Comparison of ENCODE assay signal across 12 cellular contexts in the genomic region with DNA sequence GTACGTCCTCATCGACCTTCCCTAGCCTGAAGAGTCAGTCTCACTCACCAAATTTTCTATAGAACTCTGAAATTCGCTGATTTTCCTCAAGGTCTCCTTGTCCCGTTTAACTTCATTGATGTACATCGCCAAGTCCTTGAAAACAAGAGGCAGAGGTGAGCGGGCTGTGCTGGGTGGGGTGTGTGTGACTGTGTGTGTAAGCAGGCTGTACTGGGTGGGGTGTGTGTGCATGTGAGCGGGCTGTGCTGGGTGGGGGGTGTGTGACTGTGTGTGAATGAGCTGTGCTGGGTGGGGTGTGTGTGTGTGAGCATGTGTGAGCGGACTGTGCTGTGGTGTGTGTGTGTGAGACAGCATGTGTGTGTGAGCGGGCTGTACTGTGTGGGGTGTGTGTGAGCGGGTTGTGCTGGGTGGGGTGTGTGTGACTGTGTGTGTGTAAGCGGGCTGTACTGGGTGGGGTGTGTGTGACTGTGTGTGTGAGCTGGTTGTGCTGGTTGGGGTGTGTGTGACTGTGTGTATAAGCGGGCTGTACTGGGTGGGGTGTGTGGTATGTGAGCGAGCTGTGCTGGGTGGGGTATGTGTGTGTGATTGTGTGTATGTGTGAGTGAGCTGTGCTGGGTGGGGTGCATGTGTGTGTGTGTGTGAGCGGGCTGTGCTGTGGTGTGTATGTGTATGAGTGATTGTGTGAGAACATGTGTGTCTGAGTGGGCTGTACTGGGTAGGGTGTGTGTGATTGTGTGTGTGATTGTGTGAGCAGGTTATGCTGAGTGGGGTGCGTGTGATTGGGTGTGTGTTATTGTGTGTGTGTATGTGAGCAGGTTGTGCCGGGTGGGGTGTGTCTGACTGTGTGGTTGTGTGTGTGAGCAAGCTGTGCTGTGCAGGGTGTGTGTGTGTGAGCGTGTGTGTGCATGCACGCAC. TPM values are rescaled to one million over a fixed set of nuclear protein-coding genes. Genes with fewer than 3 reads are reported as not detected.
DNase-seq lines count a peak whose midpoint lies in the region; ATAC-seq, FAIRE-seq and TF ChIP-seq lines count a peak whose summit lies in the region.
"Had no signal": no experiment of that assay in that cellular context is flagged by ENCODE, and none has a peak within 500 bp of the region (broad histone marks: within the 10 kb centered on the region; RNA-seq: fewer than 3 reads in every experiment).

No MANE protein-coding gene starts in this region.

- no peak overlapping the region for H4K12ac ChIP-seq in trophoblast cell (ENCODE audit: low read depth, low read length)

- H2BK20ac ChIP-seq in H1 (ENCODE audit: low read length), result no peak overlapping the region

- H3K36me3 ChIP-seq in H1 (ENCODE audit: control insufficient read depth in 2 of 4, insufficient read depth in 4 of 4, low read length in 3 of 4) (peaks cover 0 to 5% (median 0%) of the 10 kb centered on the region in 4 experiments; a peak in 4 of 8 replicates), trophoblast cell (ENCODE audit: control insufficient read depth in 1 of 2, insufficient read depth in 2 of 2, low read length in 2 of 2) (peaks cover 89 to 90% of the 10 kb centered on the region in 2 experiments)

- TF ChIP-seq EP300 in H1 (IDR thresholded peaks at IDR 0.05; ENCODE audit: borderline replicate concordance in 1 of 2, low read depth in 2 of 2, low read length in 2 of 2), result no peak

- H3K9ac ChIP-seq in H1 (replicated peaks in 1 of 4; ENCODE audit: extremely low read depth in 1 of 4, low read depth in 3 of 4, low read length in 3 of 4) (no peak overlapping the region), trophoblast cell (ENCODE audit: low read length) (no peak overlapping the region)

- H4K20me1 ChIP-seq in H1 (replicated peaks in 1 of 2; ENCODE audit: control insufficient read depth in 1 of 2, insufficient read depth in 2 of 2, low read length in 2 of 2), result peaks cover 4 to 11% of the 10 kb centered on the region in 2 experiments

- H3K79me1 ChIP-seq in H1 (ENCODE audit: low read depth, low read length) (no peaks in the 10 kb centered on the region; the same call in 1 of the 2 replicates), trophoblast cell (ENCODE audit: low read length) (no peaks in the 10 kb centered on the region)

- DNase-seq in GM12891 (ENCODE audit: insufficient read length, low spot score), result no peak
- DNase-seq in RWPE1 (ENCODE audit: low spot score), result no peak
- DNase-seq in H1 (ENCODE audit: low read depth in 1 of 2, low spot score in 2 of 2), result no peak
- no peak for DNase-seq in trophoblast cell
- DNase-seq in DMS53 treated with DMSO at 0.1 percent for 48 hours (lab: John Stamatoyannopoulos, UW; ENCODE audit: unreplicated experiment), result no peak
- DNase-seq in NOMO-1 (lab: John Stamatoyannopoulos, UW; ENCODE audit: unreplicated experiment in 2 of 2), result no peak
- DNase-seq in epidermal melanocyte (ENCODE audit: insufficient read length, low spot score), result no peak
- DNase-seq: GDM1, NCI-H187 treated with DMSO at 0.1 percent for 48 hours had no signal

- no peak for TF ChIP-seq POLR2A in GM12891 (IDR thresholded peaks at IDR 0.05; ENCODE audit: low read depth, low read length)
- TF ChIP-seq POLR2A in H1 (IDR thresholded peaks at IDR 0.05; ENCODE audit: control extremely low read depth in 1 of 2, low read depth in 2 of 2, low read length in 2 of 2), result no peak

- H3K23me2 ChIP-seq in H1 (ENCODE audit: low read depth, low read length), result peaks cover 3% of the 10 kb centered on the region; the same call in 1 of the 2 replicates

- no peaks in the 10 kb centered on the region for H3K9me3 ChIP-seq in H1 (ENCODE audit: insufficient read depth in 2 of 2, low read depth in 1 of 2, low read length in 1 of 2)
- peaks cover 3% of the 10 kb centered on the region for H3K9me3 ChIP-seq in trophoblast cell (ENCODE audit: insufficient read depth, low read depth, low read length)
- H3K9me3 ChIP-seq: A549 had no signal

- H3K23ac ChIP-seq in H1 (ENCODE audit: insufficient read length) (no peak overlapping the region), trophoblast cell (ENCODE audit: low read length) (no peak overlapping the region)

- H4K91ac ChIP-seq in H1 (replicated peaks; ENCODE audit: insufficient read length, low read length) (no peak overlapping the region), trophoblast cell (ENCODE audit: low read depth, low read length) (no peak overlapping the region)

- H2BK120ac ChIP-seq in H1 (replicated peaks; ENCODE audit: low read depth, low read length), result no peak overlapping the region
- no peak overlapping the region for H2BK120ac ChIP-seq in trophoblast cell (ENCODE audit: insufficient read depth, low read length, poor library complexity)

- POLR2A ChIA-PET in RWPE1 (lab: Yijun Ruan, JAX; ENCODE audit: low non-redundant PET), result interaction anchor here (0.7 kb wide), 1 partner anchor 399 kb away, joined by 3 read pairs; no protein-coding TSS in a partner anchor
- POLR2A ChIA-PET in H1 (lab: Charles Lee; ENCODE audit: partially characterized antibody), result no interaction called here

- 80% methylated on average over 18 of the region's 18 CpGs; no CpG with 5 or more reads in 1 of the 2 experiments for WGBS in H1 (ENCODE audit: extremely low coverage in 1 of 2, insufficient coverage in 1 of 2, insufficient read length in 1 of 2, insufficient replicate concordance in 2 of 2, low coverage in 1 of 2, low lambda C conversion rate in 2 of 2, missing lambda C conversion rate in 1 of 2), 2 experiments
- 100% methylated on average over 1 of the region's 18 CpGs for WGBS in trophoblast cell (ENCODE audit: extremely low coverage, insufficient coverage, insufficient read length)

- H3K4ac ChIP-seq in H1 (replicated peaks; ENCODE audit: insufficient read length, low read depth, low read length) (peak overlapping the region; percentile 69), trophoblast cell (ENCODE audit: low read depth, low read length) (no peak overlapping the region)

- H4K8ac ChIP-seq in H1 (ENCODE audit: extremely low read depth, insufficient read depth, low read length) (no peak overlapping the region), trophoblast cell (ENCODE audit: low read depth, low read length) (no peak overlapping the region)

- no peak overlapping the region for H2BK15ac ChIP-seq in H1 (ENCODE audit: low read length)

- H2BK12ac ChIP-seq in H1 (ENCODE audit: low read depth, low read length) (no peak overlapping the region), trophoblast cell (ENCODE audit: low read length) (no peak overlapping the region)

- no peak overlapping the region for H4K5ac ChIP-seq in H1 (ENCODE audit: insufficient read length, low read depth, low read length)

- TF ChIP-seq CTCF in RWPE1 (conservative IDR thresholded peaks at IDR 0.05; ENCODE audit: low read depth), result no peak
- TF ChIP-seq CTCF in H1 (IDR thresholded peaks at IDR 0.05; ENCODE audit: control extremely low read depth in 1 of 3, insufficient read depth in 1 of 3, low read depth in 1 of 3, low read length in 3 of 3), result no peak

- no peak overlapping the region for H3K14ac ChIP-seq in H1 (ENCODE audit: insufficient read length)
- H3K14ac ChIP-seq in trophoblast cell (ENCODE audit: low read length), result no peak overlapping the region

- no peak for FAIRE-seq in GM12891 (lab: Jason Lieb, UNC)
- FAIRE-seq in H1 (lab: Jason Lieb, UNC), result no peak
- FAIRE-seq: A549 had no signal

- H3K27ac ChIP-seq in RWPE1, result peak overlapping the region; percentile 63
- H3K27ac ChIP-seq in H1 (ENCODE audit: low read depth, low read length), result peak overlapping the region; percentile 15; the same call in 1 of the 2 replicates
- H3K27ac ChIP-seq in trophoblast cell (ENCODE audit: low read depth, low read length), result no peak overlapping the region
- H3K27ac ChIP-seq: PC-9 had no signal

- H3K4me3 ChIP-seq in H1 (ENCODE audit: extremely low read depth in 1 of 4, insufficient read depth in 2 of 4, low read depth in 3 of 4, low read length in 4 of 4) (no peak overlapping the region), trophoblast cell (ENCODE audit: low read depth, low read length) (peak overlapping the region; percentile 4)
- H3K4me3 ChIP-seq: A549, PC-9 had no signal

- no peak overlapping the region for H3K18ac ChIP-seq in H1 (ENCODE audit: extremely low read depth, low read length)
- H3K18ac ChIP-seq in trophoblast cell (ENCODE audit: low read length), result no peak overlapping the region

- H3K4me1 ChIP-seq in H1 (replicated peaks in 1 of 4; ENCODE audit: control insufficient read depth in 3 of 4, insufficient read depth in 4 of 4, low read length in 3 of 4) (peaks cover 0 to 11% (median 4%) of the 10 kb centered on the region in 4 experiments; a peak in 6 of 7 replicates), trophoblast cell (ENCODE audit: control insufficient read depth in 1 of 2, insufficient read depth in 2 of 2, low read length in 2 of 2) (peaks cover 10 to 11% of the 10 kb centered on the region in 2 experiments)

- H3K79me2 ChIP-seq in H1 (ENCODE audit: control insufficient read depth in 1 of 2, insufficient read depth in 2 of 2, low read length in 2 of 2), result no peaks in the 10 kb centered on the region
- H3K79me2 ChIP-seq in trophoblast cell (ENCODE audit: control insufficient read depth, insufficient read depth, low read length, poor library complexity), result no peaks in the 10 kb centered on the region

- no peak overlapping the region for H2AFZ ChIP-seq in H1 (ENCODE audit: low read length)
- no peak overlapping the region for H2AFZ ChIP-seq in trophoblast cell (ENCODE audit: insufficient read depth, low read length, poor library complexity)
- H2AFZ ChIP-seq: PC-9 had no signal

- H3K27me3 ChIP-seq in H1 (replicated peaks in 1 of 4; ENCODE audit: control insufficient read depth in 3 of 4, extremely low read depth in 1 of 4, insufficient read depth in 3 of 4, low read length in 3 of 4) (no peaks in the 10 kb centered on the region), trophoblast cell (ENCODE audit: insufficient read depth, low read length) (no peaks in the 10 kb centered on the region)

- TF ChIP-seq RAD21 in H1 (IDR thresholded peaks at IDR 0.05 in 1 of 2, conservative IDR thresholded peaks at IDR 0.05 in 1 of 2; ENCODE audit: low read depth in 2 of 2, low read length in 2 of 2), result no peak

- H3K4me2 ChIP-seq in H1 (ENCODE audit: insufficient read depth in 1 of 2, low read depth in 2 of 2, low read length in 2 of 2) (no peak overlapping the region), trophoblast cell (ENCODE audit: low read length) (no peak overlapping the region)
- H3K4me2 ChIP-seq: PC-9 had no signal

- H2BK5ac ChIP-seq in H1 (ENCODE audit: low read depth, low read length), result peak overlapping the region; percentile 24; the same call in 1 of the 2 replicates
- H2BK5ac ChIP-seq in trophoblast cell (ENCODE audit: low read depth, low read length, poor library complexity), result no peak overlapping the region

- CTCF ChIA-PET in RWPE1 (lab: Yijun Ruan, JAX), result interaction anchor here (0.7 to 2.8 kb wide), 3 partner anchors 49 to 202 kb away, joined by 3 to 36 read pairs (median 3); no protein-coding TSS in a partner anchor
- CTCF ChIA-PET in H1 (lab: Charles Lee; ENCODE audit: partially characterized antibody), result interaction anchor here (0.6 to 5.7 kb wide), 20 partner anchors 8 to 449 kb away, joined by 3 to 42 read pairs (median 5); no protein-coding TSS in a partner anchor

- H2AK5ac ChIP-seq in H1 (ENCODE audit: low read depth, low read length) (no peak overlapping the region), trophoblast cell (ENCODE audit: low read length) (no peak overlapping the region)

- ATAC-seq in GM21515 (IDR thresholded peaks at IDR 0.05; ENCODE audit: unreplicated experiment), result no peak

- H3K56ac ChIP-seq in H1 (replicated peaks; ENCODE audit: insufficient read length, low read depth, low read length), result no peak overlapping the region

RNA-seq across cellular contexts. Expression of gene SARDH, which starts 53.8 kb away (rescaled TPM):
- 0.24 TPM for polyA plus RNA-seq in GM12891 (2012; ENCODE audit: low read depth, missing spikeins)
- total RNA-seq in H1 (2021; fragmentation: NEBNext Ultra II Directional; extraction: Animal tissue kit (Norgen Biotek cat#: 25700)), result 7.3 and 7.4 TPM in 2 replicates
- 6.4 and 13.1 TPM in 2 replicates for polyA plus RNA-seq in H1 (2011; rRNA removed)
- 5.6 TPM for polyA plus RNA-seq in H1 (2011; cell fraction: cytosol; rRNA removed)
- 17.1 TPM for polyA plus RNA-seq in H1 (2011; cell fraction: nucleus; rRNA removed)
- polyA plus RNA-seq in H1 (2012, experiment 1 of 2), result 5.6 to 9.3 TPM (median 7.0 TPM) in 4 replicates
- polyA plus RNA-seq in H1 (2012, experiment 2 of 2), result 5.9 TPM
- 5.1 TPM for polyA plus RNA-seq in H1 (2013, experiment 1 of 2)
- 4.7 TPM for polyA plus RNA-seq in H1 (2013, experiment 2 of 2)
- polyA minus RNA-seq in H1 (2011; rRNA and poly(A)+ RNA removed), result 4.9 and 5.6 TPM in 2 replicates
- 5.4 TPM for polyA minus RNA-seq in H1 (2011; cell fraction: cytosol; rRNA and poly(A)+ RNA removed)
- polyA minus RNA-seq in H1 (2011; cell fraction: nucleus; rRNA and poly(A)+ RNA removed), result 9.3 TPM
- polyA plus RNA-seq in trophoblast cell (2013), result 0.88 and 0.90 TPM in 2 replicates
